Comparison of ENCODE assay signal across 30 cellular contexts in genomic region chr6:8279094-8279805, GRCh38.
A peak's percentile ranks its signal among the peaks of the same experiment; 100 is the strongest.
DNase-seq lines count a peak whose midpoint lies in the region; ATAC-seq and TF ChIP-seq lines count a peak whose summit lies in the region.
"Had no signal": no experiment of that assay in that cellular context is flagged by ENCODE, and none has a peak within 500 bp of the region (broad histone marks: within the 10 kb centered on the region; RNA-seq: fewer than 3 reads in every experiment).

No MANE protein-coding gene starts in this region.

- DNase-seq in DMS79 (lab: John Stamatoyannopoulos, UW) (peak; percentile 50), M059J (ENCODE audit: low read depth) (peak; percentile 6), mesothelial cell of epicardium (ENCODE audit: low spot score in 2 of 2, unreplicated experiment in 2 of 2) (no peak), Kasumi-1 (lab: John Stamatoyannopoulos, UW) (no peak), Peyer's patch (no peak), HT-29 (ENCODE audit: low spot score) (no peak)
- DNase-seq: activated CD8-positive, alpha-beta T cell treated with anti-CD3 and anti-CD28 coated beads for 36 hours; amniotic stem cell; brain microvascular endothelial cell; C1 segment of cervical spinal cord; Caco-2; GF-D8; HFFc6; hypothalamus; KBM-7; MG63; NCI-H446; PC-3; stimulated activated CD4-positive, alpha-beta T cell treated with anti-CD3 and anti-CD28 coated beads, Interleukin-1b, Interleukin-23, amount 100 ng/mL, for 48 hours; stimulated activated naive CD4-positive, alpha-beta T cell treated with Interleukin-2 at 50 U/mL for 16 hours had no signal

- H3K9me3 ChIP-seq in Peyer's patch, result no peaks in the 10 kb centered on the region
- H3K9me3 ChIP-seq: Caco-2, gastroesophageal sphincter, MG63, right atrium auricular region had no signal

- H3K27ac ChIP-seq in Peyer's patch, result no peak overlapping the region
- H3K27ac ChIP-seq: brain microvascular endothelial cell, gastroesophageal sphincter, parathyroid adenoma, right atrium auricular region had no signal

- TF ChIP-seq CTCF in mesothelial cell of epicardium (IDR thresholded peaks at IDR 0.05; ENCODE audit: unreplicated experiment), result no peak
- TF ChIP-seq CTCF in Peyer's patch (IDR thresholded peaks at IDR 0.05), result no peak

- peak overlapping the region; percentile 10 for H3K4me3 Mint-ChIP-seq in mesothelial cell of epicardium
- H3K4me3 Mint-ChIP-seq: activated CD8-positive, alpha-beta T cell treated with anti-CD3 and anti-CD28 coated beads for 36 hours; activated naive CD4-positive, alpha-beta T cell treated with anti-CD3 and anti-CD28 coated beads, Interleukin-2, amount 50 U/mL, for 24 hours; HFFc6; T-helper 2 cell treated with Interferon-gamma antibody and Interleukin-4, amounts not matched to agents 5 μg/mL and 100 μg/mL, for 36 hours had no signal

- TF ChIP-seq POLR2A in Peyer's patch (IDR thresholded peaks at IDR 0.05), result no peak

- H3K36me3 Mint-ChIP-seq in mesothelial cell of epicardium, result no peaks in the 10 kb centered on the region
- H3K36me3 Mint-ChIP-seq: activated naive CD4-positive, alpha-beta T cell treated with anti-CD3 and anti-CD28 coated beads, Interleukin-2, amount 50 U/mL, for 24 hours had no signal

- no peaks in the 10 kb centered on the region for H3K4me1 ChIP-seq in Peyer's patch
- H3K4me1 ChIP-seq: Caco-2, gastroesophageal sphincter, parathyroid adenoma, right atrium auricular region had no signal

- peak; percentile 37; the same call in 1 of the 3 replicates for ATAC-seq in SK-N-SH treated with all-trans-retinoic acid at 6 μM for 48 hours
- ATAC-seq in GM19463 (IDR thresholded peaks at IDR 0.05; ENCODE audit: unreplicated experiment), result no peak
- ATAC-seq: activated CD8-positive, alpha-beta T cell treated with anti-CD3 and anti-CD28 coated beads for 36 hours; gastroesophageal sphincter; left lobe of liver; PC-3; Right ventricle myocardium inferior had no signal

- H3K27ac Mint-ChIP-seq in mesothelial cell of epicardium, result peak overlapping the region; percentile 72
- H3K27ac Mint-ChIP-seq: activated CD8-positive, alpha-beta T cell treated with anti-CD3 and anti-CD28 coated beads for 36 hours; activated naive CD4-positive, alpha-beta T cell treated with anti-CD3 and anti-CD28 coated beads, Interleukin-2, amount 50 U/mL, for 24 hours; HFFc6; T-helper 2 cell treated with Interferon-gamma antibody and Interleukin-4, amounts not matched to agents 5 μg/mL and 100 μg/mL, for 36 hours had no signal

- H3K9me3 Mint-ChIP-seq in mesothelial cell of epicardium, result peaks cover 3% of the 10 kb centered on the region
- H3K9me3 Mint-ChIP-seq: activated CD8-positive, alpha-beta T cell treated with anti-CD3 and anti-CD28 coated beads for 36 hours; activated naive CD4-positive, alpha-beta T cell treated with anti-CD3 and anti-CD28 coated beads, Interleukin-2, amount 50 U/mL, for 24 hours; T-helper 2 cell treated with Interferon-gamma antibody and Interleukin-4, amounts not matched to agents 5 μg/mL and 100 μg/mL, for 36 hours had no signal

- no peaks in the 10 kb centered on the region for H3K27me3 ChIP-seq in Peyer's patch
- H3K27me3 ChIP-seq: brain microvascular endothelial cell, MG63, right atrium auricular region had no signal

- H3K4me3 ChIP-seq in Peyer's patch, result no peak overlapping the region
- H3K4me3 ChIP-seq: gastroesophageal sphincter, MG63, right atrium auricular region, smooth muscle cell had no signal

- H3K4me1 Mint-ChIP-seq in mesothelial cell of epicardium, result peaks cover 47% of the 10 kb centered on the region

- H3K27me3 Mint-ChIP-seq in mesothelial cell of epicardium (ENCODE audit: low read depth), result no peaks in the 10 kb centered on the region
- H3K27me3 Mint-ChIP-seq: activated CD8-positive, alpha-beta T cell treated with anti-CD3 and anti-CD28 coated beads for 36 hours had no signal

- no peaks in the 10 kb centered on the region for H3K36me3 ChIP-seq in Peyer's patch
- H3K36me3 ChIP-seq: brain microvascular endothelial cell, gastroesophageal sphincter, MG63, right atrium auricular region had no signal

TF ChIP-seq in SK-N-SH treated with all-trans-retinoic acid at 6 μM for 48 hours, 23 proteins besides CTCF, POLR2A, EP300 and RAD21 (continues in another document):
- TF ChIP-seq ARNTL (CRISPR knock-in tag; IDR thresholded peaks at IDR 0.05; ENCODE audit: borderline replicate concordance, low read depth) (no peak), CSDC2 (CRISPR knock-in tag; IDR thresholded peaks at IDR 0.05) (no peak), RARB (CRISPR knock-in tag; IDR thresholded peaks at IDR 0.05) (no peak), POU6F1 (CRISPR knock-in tag; IDR thresholded peaks at IDR 0.05; ENCODE audit: borderline replicate concordance, low read depth) (no peak), BACH2 (CRISPR knock-in tag; IDR thresholded peaks at IDR 0.05; ENCODE audit: borderline replicate concordance) (no peak), TCF4 (CRISPR knock-in tag; IDR thresholded peaks at IDR 0.05; ENCODE audit: borderline replicate concordance) (peak; percentile 55; the same call in 1 of the 2 replicates), TSHZ2 (CRISPR knock-in tag; IDR thresholded peaks at IDR 0.05) (peak; percentile 41; the same call in 1 of the 2 replicates), PATZ1 (CRISPR knock-in tag; IDR thresholded peaks at IDR 0.05; ENCODE audit: borderline replicate concordance) (no peak), ZNF565 (CRISPR knock-in tag; conservative IDR thresholded peaks at IDR 0.05; ENCODE audit: low read depth) (no peak), ZNF8 (CRISPR knock-in tag; IDR thresholded peaks at IDR 0.05) (no peak), TOX (CRISPR knock-in tag; IDR thresholded peaks at IDR 0.05; ENCODE audit: borderline replicate concordance) (no peak), OSR1 (CRISPR knock-in tag; IDR thresholded peaks at IDR 0.05) (no peak), GLIS3 (CRISPR knock-in tag; IDR thresholded peaks at IDR 0.05) (peak; percentile 28; the same call in 1 of the 2 replicates), ZC3H10 (CRISPR knock-in tag; IDR thresholded peaks at IDR 0.05) (no peak), ZFP3 (CRISPR knock-in tag; IDR thresholded peaks at IDR 0.05) (no peak), SNAI2 (CRISPR knock-in tag; IDR thresholded peaks at IDR 0.05) (no peak)

Comparison
In these comparisons a context has a peak if more than half of its experiments do, and no peak if none do; other contexts are left out.
1. DNase-seq: peak in DMS79 (single experiment) and M059J (single experiment); none in mesothelial cell of epicardium (0 of 2), Kasumi-1 (0 of 2), Peyer's patch (0 of 3) and HT-29 (single experiment).